ENCODE assay signal across 7 cellular contexts in genomic region chr19:32287811-32288227, GRCh38. TPM values are rescaled to one million over a fixed set of nuclear protein-coding genes. Genes with fewer than 3 reads are reported as not detected.
DNase-seq lines count a peak whose midpoint lies in the region; ATAC-seq and TF ChIP-seq lines count a peak whose summit lies in the region.

No MANE protein-coding gene starts in this region.

- ATAC-seq in activated CD8-positive, alpha-beta T cell treated with anti-CD3 and anti-CD28 coated beads for 36 hours, result no peak
- ATAC-seq in heart left ventricle (peak; percentile 58 to 94 (median 76)), HG02588 (IDR thresholded peaks at IDR 0.05; ENCODE audit: unreplicated experiment) (no peak)

- CTCF ChIA-PET in activated CD8-positive, alpha-beta T cell treated with anti-CD3 and anti-CD28 coated beads for 36 hours (lab: Charles Lee), result no interaction called here

- peak; percentile 81 for DNase-seq in ELF-1 (ENCODE audit: low read depth, low spot score)
- peak; percentile 13 for DNase-seq in HuH-7.5 (ENCODE audit: low spot score)
- DNase-seq in activated CD8-positive, alpha-beta T cell treated with anti-CD3 and anti-CD28 coated beads for 36 hours, result peak; percentile 53
- peak; percentile 62 to 83 (median 80) for DNase-seq in heart left ventricle
- DNase-seq in retina, result peak; percentile 57
- DNase-seq in activated T-helper 1 cell treated with anti-CD3 and anti-CD28 coated beads, Interleukin-12 subunit alpha, Interleukin-12 subunit beta, Interleukin-2, Interleukin-4 antibody, amounts not matched to agents 30 ng/mL and 10 ng/mL and 1 ng/mL, durations not matched to agents 14 hours and 24 hours and 36 hours (ENCODE audit: low spot score), result no peak

- no peaks in the 10 kb centered on the region for H3K9me3 ChIP-seq in heart left ventricle

- peaks cover 0 to 12% (median 0%) of the 10 kb centered on the region in 9 donors for H3K27me3 ChIP-seq in heart left ventricle

- no peak overlapping the region for H3K4me3 ChIP-seq in heart left ventricle

- POLR2A ChIA-PET in activated CD8-positive, alpha-beta T cell treated with anti-CD3 and anti-CD28 coated beads for 36 hours (lab: Charles Lee), result no interaction called here

- peaks cover 14% of the 10 kb centered on the region for H3K27me3 Mint-ChIP-seq in activated CD8-positive, alpha-beta T cell treated with anti-CD3 and anti-CD28 coated beads for 36 hours
- H3K27me3 Mint-ChIP-seq in activated T-helper 1 cell treated with anti-CD3 and anti-CD28 coated beads, Interleukin-12 subunit alpha, Interleukin-12 subunit beta, Interleukin-2, Interleukin-4 antibody, amounts not matched to agents 30 ng/mL and 10 ng/mL and 1 ng/mL, durations not matched to agents 14 hours and 24 hours and 36 hours (ENCODE audit: insufficient read depth), result peaks cover 2% of the 10 kb centered on the region

- no peak overlapping the region for H3K4me3 Mint-ChIP-seq in activated CD8-positive, alpha-beta T cell treated with anti-CD3 and anti-CD28 coated beads for 36 hours
- H3K4me3 Mint-ChIP-seq in activated T-helper 1 cell treated with anti-CD3 and anti-CD28 coated beads, Interleukin-12 subunit alpha, Interleukin-12 subunit beta, Interleukin-2, Interleukin-4 antibody, amounts not matched to agents 30 ng/mL and 10 ng/mL and 1 ng/mL, durations not matched to agents 14 hours and 24 hours and 36 hours, result no peak overlapping the region

- 22 to 25% (median 22%) methylated on average over 9 to 12 of the region's 12 CpGs for WGBS in heart left ventricle, 4 donors

- peaks cover 0 to 7% (median 0%) of the 10 kb centered on the region in 12 donors for H3K4me1 ChIP-seq in heart left ventricle

- H3K27ac ChIP-seq in heart left ventricle, result peak overlapping the region in 3 of 12 donors; percentile 6 to 24 (median 9)

- no peaks in the 10 kb centered on the region for H3K36me3 Mint-ChIP-seq in activated CD8-positive, alpha-beta T cell treated with anti-CD3 and anti-CD28 coated beads for 36 hours (ENCODE audit: low read depth)
- H3K36me3 Mint-ChIP-seq in activated T-helper 1 cell treated with anti-CD3 and anti-CD28 coated beads, Interleukin-12 subunit alpha, Interleukin-12 subunit beta, Interleukin-2, Interleukin-4 antibody, amounts not matched to agents 30 ng/mL and 10 ng/mL and 1 ng/mL, durations not matched to agents 14 hours and 24 hours and 36 hours (ENCODE audit: low read depth), result no peaks in the 10 kb centered on the region

- no peak for TF ChIP-seq CTCF in activated CD8-positive, alpha-beta T cell treated with anti-CD3 and anti-CD28 coated beads for 36 hours (IDR thresholded peaks at IDR 0.05)
- TF ChIP-seq CTCF in heart left ventricle (IDR thresholded peaks at IDR 0.05), result peak; percentile 16 to 64 (median 45)

- intact Hi-C loops in activated CD8-positive, alpha-beta T cell treated with anti-CD3 and anti-CD28 coated beads for 36 hours (cut with micrococcal nuclease), result no loop called here
- intact Hi-C loops in heart left ventricle (cut with DNase I), result loop anchor here in 8 of 10 donors (2.0 to 5.0 kb wide), 3 partner anchors 279 to 284 kb away; no protein-coding TSS in a partner anchor
- intact Hi-C loops in activated T-helper 1 cell treated with anti-CD3 and anti-CD28 coated beads, Interleukin-12 subunit alpha, Interleukin-12 subunit beta, Interleukin-2, Interleukin-4 antibody, amounts not matched to agents 30 ng/mL and 10 ng/mL and 1 ng/mL, durations not matched to agents 14 hours and 24 hours and 36 hours (cut with micrococcal nuclease), result no loop called here

- no peaks in the 10 kb centered on the region for H3K9me3 Mint-ChIP-seq in activated CD8-positive, alpha-beta T cell treated with anti-CD3 and anti-CD28 coated beads for 36 hours
- no peaks in the 10 kb centered on the region for H3K9me3 Mint-ChIP-seq in activated T-helper 1 cell treated with anti-CD3 and anti-CD28 coated beads, Interleukin-12 subunit alpha, Interleukin-12 subunit beta, Interleukin-2, Interleukin-4 antibody, amounts not matched to agents 30 ng/mL and 10 ng/mL and 1 ng/mL, durations not matched to agents 14 hours and 24 hours and 36 hours

- no peaks in the 10 kb centered on the region for H3K4me1 Mint-ChIP-seq in activated CD8-positive, alpha-beta T cell treated with anti-CD3 and anti-CD28 coated beads for 36 hours (ENCODE audit: low read depth)
- no peaks in the 10 kb centered on the region for H3K4me1 Mint-ChIP-seq in activated T-helper 1 cell treated with anti-CD3 and anti-CD28 coated beads, Interleukin-12 subunit alpha, Interleukin-12 subunit beta, Interleukin-2, Interleukin-4 antibody, amounts not matched to agents 30 ng/mL and 10 ng/mL and 1 ng/mL, durations not matched to agents 14 hours and 24 hours and 36 hours (ENCODE audit: low read depth)

- no peaks in the 10 kb centered on the region for H3K36me3 ChIP-seq in heart left ventricle

- H3K27ac Mint-ChIP-seq in activated CD8-positive, alpha-beta T cell treated with anti-CD3 and anti-CD28 coated beads for 36 hours, result no peak overlapping the region
- H3K27ac Mint-ChIP-seq in activated T-helper 1 cell treated with anti-CD3 and anti-CD28 coated beads, Interleukin-12 subunit alpha, Interleukin-12 subunit beta, Interleukin-2, Interleukin-4 antibody, amounts not matched to agents 30 ng/mL and 10 ng/mL and 1 ng/mL, durations not matched to agents 14 hours and 24 hours and 36 hours, result no peak overlapping the region

- no peak for TF ChIP-seq POLR2A in heart left ventricle (IDR thresholded peaks at IDR 0.05)

RNA-seq across cellular contexts. Expression of gene ZNF507, which starts 57.6 kb away (rescaled TPM):
- total RNA-seq in activated CD8-positive, alpha-beta T cell treated with anti-CD3 and anti-CD28 coated beads for 36 hours, result 10 to 100 TPM; 24.2 to 25.6 TPM
- total RNA-seq in heart left ventricle, result 10 to 100 TPM in 8 of 9 donors, 1 to 10 TPM in 1; 9.1 to 27.3 (median 17.3) TPM
- 1 to 10 TPM; 4.2 to 7.7 TPM for polyA plus RNA-seq in heart left ventricle
- 32.4 and 34.8 TPM in 2 replicates for total RNA-seq in activated T-helper 1 cell treated with anti-CD3 and anti-CD28 coated beads, Interleukin-12 subunit alpha, Interleukin-12 subunit beta, Interleukin-2, Interleukin-4 antibody, amounts not matched to agents 30 ng/mL and 10 ng/mL and 1 ng/mL, durations not matched to agents 14 hours and 24 hours and 36 hours

Comparison
In these comparisons a context has a peak if more than half of its experiments do, and no peak if none do; other contexts are left out.
1. ATAC-seq: peak in heart left ventricle (4 of 4); none in activated CD8-positive, alpha-beta T cell treated with anti-CD3 and anti-CD28 coated beads for 36 hours (single experiment) and HG02588 (single experiment).
2. intact Hi-C loops: an anchor here in heart left ventricle (2.0 to 5.0 kb wide); none called in activated CD8-positive, alpha-beta T cell treated with anti-CD3 and anti-CD28 coated beads for 36 hours and activated T-helper 1 cell treated with anti-CD3 and anti-CD28 coated beads, Interleukin-12 subunit alpha, Interleukin-12 subunit beta, Interleukin-2, Interleukin-4 antibody, amounts not matched to agents 30 ng/mL and 10 ng/mL and 1 ng/mL, durations not matched to agents 14 hours and 24 hours and 36 hours.